ENCODE assay signal across 1 cellular context in genomic region chr1:53708687-53709086, GRCh38.
TF ChIP-seq lines count a peak whose summit lies in the region.

No MANE protein-coding gene starts in this region.

TF ChIP-seq in IMR-90, 13 proteins besides CTCF, POLR2A, EP300 and RAD21 (continued from another document):
- TF ChIP-seq CHD1 (IDR thresholded peaks at IDR 0.05; ENCODE audit: low read depth, low read length) (no peak), NFE2L2 (IDR thresholded peaks at IDR 0.05; ENCODE audit: low read depth, low read length) (no peak)
